In the genomic region with DNA sequence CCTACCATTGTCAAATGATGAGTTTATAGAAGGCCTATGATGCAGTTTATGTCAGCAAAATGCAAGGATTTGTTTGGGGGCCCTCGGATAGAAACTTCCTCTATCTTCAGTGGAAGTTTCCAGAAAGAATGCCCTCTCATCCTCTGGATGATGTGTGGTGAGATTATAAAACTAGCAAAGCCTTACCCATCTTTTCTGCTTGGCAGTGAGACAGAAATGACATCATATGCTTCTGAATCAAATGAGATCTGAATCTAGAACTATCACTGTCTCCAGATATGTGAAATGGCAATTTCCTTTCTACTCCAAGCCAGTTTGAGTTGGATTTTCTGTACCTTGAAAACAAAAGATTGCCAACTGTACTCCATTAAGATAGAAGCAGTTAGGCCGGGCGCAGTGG, we compare ENCODE assay signal across 18 cellular contexts.
DNase-seq lines count a peak whose midpoint lies in the region; FAIRE-seq and TF ChIP-seq lines count a peak whose summit lies in the region.
"Had no signal": no experiment of that assay in that cellular context is flagged by ENCODE, and none has a peak within 500 bp of the region (broad histone marks: within the 10 kb centered on the region; RNA-seq: fewer than 3 reads in every experiment).

No MANE protein-coding gene starts in this region.

- no peaks in the 10 kb centered on the region for H3K4me1 ChIP-seq in GM23248 (ENCODE audit: insufficient read depth)

- H3K79me2 ChIP-seq in GM23248 (ENCODE audit: insufficient read depth), result no peaks in the 10 kb centered on the region

- no peaks in the 10 kb centered on the region for H3K9me2 ChIP-seq in GM23248 (ENCODE audit: insufficient read depth)

- no peak overlapping the region for H3K4me3 ChIP-seq in GM23248

- no peaks in the 10 kb centered on the region for H3K27me3 ChIP-seq in GM23248 (replicated peaks; ENCODE audit: insufficient read depth)

- no peaks in the 10 kb centered on the region for H3K9me3 ChIP-seq in GM23248 (ENCODE audit: low read depth)

- DNase-seq in GM23248, result peak; percentile 2
- DNase-seq in M059J (ENCODE audit: low read depth), result peak; percentile 25
- peak; percentile 35 for DNase-seq in iris pigment epithelial cell (ENCODE audit: low read depth)
- no peak for DNase-seq in NCI-H774 (lab: John Stamatoyannopoulos, UW)
- no peak for DNase-seq in activated effector memory CD4-positive, alpha-beta T cell treated with Interleukin-2 at 50 U/mL for 16 hours
- DNase-seq in NCI-H1694 treated with DMSO at 0.1 percent for 48 hours (lab: John Stamatoyannopoulos, UW), result no peak
- no peak for DNase-seq in GM12892 (ENCODE audit: insufficient read length)
- DNase-seq: ACHN; C1 segment of cervical spinal cord; CD4-positive, alpha-beta memory T cell; COR-L47; DMS153; DND-41; GDM1 had no signal

- no peak for TF ChIP-seq POLR2A in GM12892 (IDR thresholded peaks at IDR 0.05; ENCODE audit: low read depth, low read length)

- in situ Hi-C loops in GM23248 (cut with MboI), result no loop called here

- FAIRE-seq in GM12892 (lab: Jason Lieb, UNC), result no peak
- FAIRE-seq: D721Med, GM19239, H54 had no signal

- H2AFZ ChIP-seq in GM23248, result no peak overlapping the region

- 65 to 71% methylated on average over 3 of the region's 3 CpGs for WGBS in GM23248 (ENCODE audit: low coverage in 1 of 2, low lambda C conversion rate in 2 of 2, missing lambda C conversion rate in 2 of 2), 2 experiments

- H4K20me1 ChIP-seq in GM23248 (ENCODE audit: insufficient read depth), result no peaks in the 10 kb centered on the region

- H3F3A ChIP-seq in GM23248 (ENCODE audit: insufficient read depth), result no peaks in the 10 kb centered on the region

- H3K36me3 ChIP-seq in GM23248 (ENCODE audit: low read depth), result no peaks in the 10 kb centered on the region

- no peak overlapping the region for H3K9ac ChIP-seq in GM23248

- no peak overlapping the region for H3K4me2 ChIP-seq in GM23248 (ENCODE audit: unreplicated experiment)

- H3K27ac ChIP-seq in GM23248, result no peak overlapping the region
- H3K27ac ChIP-seq in cingulate gyrus (ENCODE audit: low read depth, low read length), result peak overlapping the region; percentile 23

Comparison
In these comparisons a context has a peak if more than half of its experiments do, and no peak if none do; other contexts are left out.
1. DNase-seq: peak in GM23248 (single experiment), M059J (single experiment) and iris pigment epithelial cell (single experiment); none in NCI-H774 (single experiment), activated effector memory CD4-positive, alpha-beta T cell treated with Interleukin-2 at 50 U/mL for 16 hours (single experiment), NCI-H1694 treated with DMSO at 0.1 percent for 48 hours (single experiment) and GM12892 (single experiment).